ENCODE assay signal across 23 cellular contexts in genomic region chr6:12246900-12247299, GRCh38. TPM values are rescaled to one million over a fixed set of nuclear protein-coding genes. Genes with fewer than 3 reads are reported as not detected.
"Had no signal": no experiment of that assay in that cellular context is flagged by ENCODE, and none has a peak within 500 bp of the region (broad histone marks: within the 10 kb centered on the region; RNA-seq: fewer than 3 reads in every experiment).

No MANE protein-coding gene starts in this region.

- H3K4me3 ChIP-seq: heart left ventricle, spleen, testis, transverse colon had no signal

- DNase-seq: activated B cell treated with CpG ODN at 0.5 μM for 24 hours; activated CD4-positive, alpha-beta T cell treated with anti-CD3 and anti-CD28 coated beads for 36 hours; activated CD8-positive, alpha-beta memory T cell treated with anti-CD3 and anti-CD28 coated beads, Interleukin-2, amount 10 ng/mL, durations not matched to agents 7 days and 5 days; activated CD8-positive, alpha-beta T cell treated with anti-CD3 and anti-CD28 coated beads, Interleukin-2, amount 10 ng/mL, durations not matched to agents 7 days and 5 days; activated naive CD8-positive, alpha-beta T cell treated with anti-CD3 and anti-CD28 coated beads, Interleukin-2, amount 50 U/mL, for 24 hours; activated T-cell treated with anti-CD3 and anti-CD28 coated beads, Interleukin-2, amount 50 U/mL, for 48 hours; amygdala; effector CD8-positive, alpha-beta T cell; foreskin fibroblast; heart left ventricle; hypothalamus; immature natural killer cell; natural killer cell; right cardiac atrium; spleen; stimulated activated naive CD4-positive, alpha-beta T cell treated with Interleukin-2 at 50 U/mL for 16 hours; T-helper 1 cell; testis had no signal

- H3K36me3 Mint-ChIP-seq: activated CD8-positive, alpha-beta memory T cell treated with anti-CD3 and anti-CD28 coated beads, Interleukin-2, amount 10 ng/mL, durations not matched to agents 7 days and 5 days; activated naive CD4-positive, alpha-beta T cell treated with anti-CD3 and anti-CD28 coated beads, Interleukin-2, amount 50 U/mL, for 24 hours; immature natural killer cell; memory B cell; natural killer cell had no signal

- H3K4me3 Mint-ChIP-seq: activated B cell treated with CpG ODN at 0.5 μM for 24 hours; activated CD4-positive, alpha-beta T cell treated with anti-CD3 and anti-CD28 coated beads for 36 hours; activated CD8-positive, alpha-beta memory T cell treated with anti-CD3 and anti-CD28 coated beads, Interleukin-2, amount 10 ng/mL, durations not matched to agents 7 days and 5 days; activated CD8-positive, alpha-beta T cell treated with anti-CD3 and anti-CD28 coated beads, Interleukin-2, amount 10 ng/mL, durations not matched to agents 7 days and 5 days; activated naive CD4-positive, alpha-beta T cell treated with anti-CD3 and anti-CD28 coated beads, Interleukin-2, amount 50 U/mL, for 24 hours; activated naive CD8-positive, alpha-beta T cell treated with anti-CD3 and anti-CD28 coated beads, Interleukin-2, amount 50 U/mL, for 24 hours; immature natural killer cell; memory B cell; natural killer cell; T-helper 2 cell treated with Interferon-gamma antibody and Interleukin-4, amounts not matched to agents 5 μg/mL and 100 μg/mL, for 36 hours had no signal

- H3K27me3 Mint-ChIP-seq: activated naive CD4-positive, alpha-beta T cell treated with anti-CD3 and anti-CD28 coated beads, Interleukin-2, amount 50 U/mL, for 24 hours had no signal

- H3K27ac ChIP-seq: heart left ventricle, testis had no signal

- H3K9me3 ChIP-seq: heart left ventricle, spleen, testis, transverse colon had no signal

- H3K27ac Mint-ChIP-seq: activated B cell treated with CpG ODN at 0.5 μM for 24 hours; activated CD4-positive, alpha-beta T cell treated with anti-CD3 and anti-CD28 coated beads for 36 hours; activated CD8-positive, alpha-beta memory T cell treated with anti-CD3 and anti-CD28 coated beads, Interleukin-2, amount 10 ng/mL, durations not matched to agents 7 days and 5 days; activated CD8-positive, alpha-beta T cell treated with anti-CD3 and anti-CD28 coated beads, Interleukin-2, amount 10 ng/mL, durations not matched to agents 7 days and 5 days; activated naive CD4-positive, alpha-beta T cell treated with anti-CD3 and anti-CD28 coated beads, Interleukin-2, amount 50 U/mL, for 24 hours; activated naive CD8-positive, alpha-beta T cell treated with anti-CD3 and anti-CD28 coated beads, Interleukin-2, amount 50 U/mL, for 24 hours; activated T-helper 2 cell treated with anti-CD3 and anti-CD28 coated beads, Interferon-gamma antibody, Interleukin-2, Interleukin-4, amounts not matched to agents 10 μg/mL and 5 μg/mL and 100 μg/mL, durations not matched to agents 14 hours and 24 hours and 36 hours; immature natural killer cell; memory B cell; natural killer cell; T-helper 2 cell treated with Interferon-gamma antibody and Interleukin-4, amounts not matched to agents 5 μg/mL and 100 μg/mL, for 36 hours had no signal

- H3K4me1 Mint-ChIP-seq: activated B cell treated with CpG ODN at 0.5 μM for 24 hours; activated CD8-positive, alpha-beta memory T cell treated with anti-CD3 and anti-CD28 coated beads, Interleukin-2, amount 10 ng/mL, durations not matched to agents 7 days and 5 days; immature natural killer cell; memory B cell; natural killer cell had no signal

- H3K4me1 ChIP-seq: testis had no signal

- H3K27me3 ChIP-seq: spleen, testis, transverse colon had no signal

- H3K9me3 Mint-ChIP-seq: activated B cell treated with CpG ODN at 0.5 μM for 24 hours; activated naive CD4-positive, alpha-beta T cell treated with anti-CD3 and anti-CD28 coated beads, Interleukin-2, amount 50 U/mL, for 24 hours; activated naive CD8-positive, alpha-beta T cell treated with anti-CD3 and anti-CD28 coated beads, Interleukin-2, amount 50 U/mL, for 24 hours; activated T-helper 2 cell treated with anti-CD3 and anti-CD28 coated beads, Interferon-gamma antibody, Interleukin-2, Interleukin-4, amounts not matched to agents 10 μg/mL and 5 μg/mL and 100 μg/mL, durations not matched to agents 14 hours and 24 hours and 36 hours; immature natural killer cell; memory B cell; natural killer cell; T-helper 2 cell treated with Interferon-gamma antibody and Interleukin-4, amounts not matched to agents 5 μg/mL and 100 μg/mL, for 36 hours had no signal

- H3K36me3 ChIP-seq: heart left ventricle, spleen, transverse colon had no signal

- ATAC-seq: activated CD4-positive, alpha-beta T cell treated with anti-CD3 and anti-CD28 coated beads for 36 hours; activated CD8-positive, alpha-beta memory T cell treated with anti-CD3 and anti-CD28 coated beads, Interleukin-2, amount 10 ng/mL, durations not matched to agents 7 days and 5 days; activated CD8-positive, alpha-beta T cell treated with anti-CD3 and anti-CD28 coated beads, Interleukin-2, amount 10 ng/mL, durations not matched to agents 7 days and 5 days; activated naive CD8-positive, alpha-beta T cell treated with anti-CD3 and anti-CD28 coated beads, Interleukin-2, amount 50 U/mL, for 24 hours; heart left ventricle; natural killer cell had no signal

RNA-seq across cellular contexts. Expression of gene EDN1, which starts 43.3 kb away (rescaled TPM):
- total RNA-seq: activated CD4-positive, alpha-beta T cell treated with anti-CD3 and anti-CD28 coated beads for 36 hours; activated CD8-positive, alpha-beta memory T cell treated with anti-CD3 and anti-CD28 coated beads, Interleukin-2, amount 10 ng/mL, durations not matched to agents 7 days and 5 days; activated CD8-positive, alpha-beta T cell treated with anti-CD3 and anti-CD28 coated beads, Interleukin-2, amount 10 ng/mL, durations not matched to agents 7 days and 5 days had no signal
